Comparison of ENCODE assay signal across 8 cellular contexts in genomic region chrX:57592159-57592893, GRCh38. TPM values are rescaled to one million over a fixed set of nuclear protein-coding genes. Genes with fewer than 3 reads are reported as not detected.
A peak's percentile ranks its signal among the peaks of the same experiment; 100 is the strongest.
DNase-seq lines count a peak whose midpoint lies in the region; ATAC-seq and TF ChIP-seq lines count a peak whose summit lies in the region.
"Not testable (repeated sequence)": the region's sequence is repeated elsewhere in the genome, so short reads cannot be mapped to it uniquely, and the experiment has no call there.

No MANE protein-coding gene starts in this region.

- H3K4me1 ChIP-seq in endodermal cell (ENCODE audit: control insufficient read depth, insufficient read depth, low read length); liver (ENCODE audit: control insufficient read depth in 4 of 4, insufficient read depth in 4 of 4, low read length in 3 of 4): not testable (repeated sequence)

- H3K4me3 Mint-ChIP-seq in CD14-positive monocyte (peak overlapping the region; percentile 50 to 70), endodermal cell (peak overlapping the region; percentile 61)

- H3K36me3 ChIP-seq in endodermal cell (ENCODE audit: control insufficient read depth, insufficient read depth, low read length); liver (ENCODE audit: control insufficient read depth in 4 of 4, insufficient read depth in 3 of 4, low read depth in 1 of 4, low read length in 3 of 4): not testable (repeated sequence)

- peak overlapping the region; percentile 34 for H3K9ac ChIP-seq in endodermal cell (ENCODE audit: extremely low read depth, low read length, poor library complexity, severe bottlenecking)
- peak overlapping the region; percentile 36 to 38 for H3K9ac ChIP-seq in liver (ENCODE audit: low read depth in 1 of 2, low read length in 2 of 2)

- not testable (repeated sequence) for H3K36me3 Mint-ChIP-seq in CD14-positive monocyte; endodermal cell (ENCODE audit: low read depth)

- not testable (repeated sequence) for H3K27me3 Mint-ChIP-seq in CD14-positive monocyte (ENCODE audit: low read depth in 3 of 3); endodermal cell (ENCODE audit: insufficient read depth)

- peak; percentile 75 for ATAC-seq in GM19438 (IDR thresholded peaks at IDR 0.05; ENCODE audit: low read depth, unreplicated experiment)
- ATAC-seq in HG03097 (IDR thresholded peaks at IDR 0.05; ENCODE audit: low FRiP score, unreplicated experiment), result peak; percentile 67

- peak overlapping the region in 5 of 7 donors; percentile 71 to 79 (median 75) for H3K27ac Mint-ChIP-seq in CD14-positive monocyte
- H3K27ac Mint-ChIP-seq in endodermal cell, result not testable (repeated sequence)

- H3K27me3 ChIP-seq in endodermal cell (ENCODE audit: control insufficient read depth, insufficient read depth, low read length, poor library complexity, severe bottlenecking); liver (ENCODE audit: control insufficient read depth in 4 of 4, insufficient read depth in 4 of 4, low read length in 3 of 4): not testable (repeated sequence)

- peak overlapping the region; percentile 68 for H3K27ac ChIP-seq in endodermal cell (ENCODE audit: low read depth, low read length)
- H3K27ac ChIP-seq in liver (ENCODE audit: low read depth in 1 of 2, low read length in 2 of 2), result peak overlapping the region; percentile 60 to 73
- H3K27ac ChIP-seq in skin epidermis, result peak overlapping the region in 20 of 21 experiments; percentile 75 to 99 (median 91)

- H3K4me3 ChIP-seq in endodermal cell (ENCODE audit: low read length) (peak overlapping the region; percentile 69), liver (ENCODE audit: low read depth in 1 of 3, low read length in 3 of 3) (peak overlapping the region; percentile 32 to 71 (median 65)), skin epidermis (peak overlapping the region; percentile 42 to 60 (median 58))

- WGBS in endodermal cell (ENCODE audit: insufficient coverage in 1 of 2, insufficient read length in 1 of 2), 2 experiments, result 1% methylated on average over 42 of the region's 84 CpGs; no CpG with 5 or more reads in 1 of the 2 experiments
- under 1% methylated on average over 74 of the region's 84 CpGs for WGBS in liver

- not testable (repeated sequence) for TF ChIP-seq CTCF in CD14-positive monocyte (IDR thresholded peaks at IDR 0.05); endodermal cell (conservative IDR thresholded peaks at IDR 0.05); liver (IDR thresholded peaks at IDR 0.05; ENCODE audit: low read depth, low read length, missing input control)

- H3K9me3 ChIP-seq in endodermal cell (ENCODE audit: control insufficient read depth, low read length); liver (ENCODE audit: control insufficient read depth in 4 of 4, low read length in 3 of 4): not testable (repeated sequence)

- not testable (repeated sequence) for H3K9me3 Mint-ChIP-seq in CD14-positive monocyte
- H3K9me3 Mint-ChIP-seq in endodermal cell, result peaks cover 31% of the 10 kb centered on the region

- not testable (repeated sequence) for DNase-seq in CD14-positive monocyte (ENCODE audit: low spot score)
- DNase-seq in NCI-H748 (lab: John Stamatoyannopoulos, UW; ENCODE audit: unreplicated experiment) (peak; percentile 48), activated T-cell treated with anti-CD3 and anti-CD28 coated beads for 48 hours (ENCODE audit: low read depth) (peak; percentile 13), endodermal cell (peak; percentile 74)

- intact Hi-C loops in CD14-positive monocyte (cut with micrococcal nuclease), result loop anchor here in 1 of 2 donors (10.0 kb wide), 1 partner anchor 322 kb away; the partner anchor contains the start of gene ZXDA

- H3K4me1 Mint-ChIP-seq in CD14-positive monocyte, result peaks cover 35% of the 10 kb centered on the region
- H3K4me1 Mint-ChIP-seq in endodermal cell, result peaks cover 24% of the 10 kb centered on the region

- TF ChIP-seq RAD21 in liver (IDR thresholded peaks at IDR 0.05), result not testable (repeated sequence)

RNA-seq across cellular contexts. Expression of gene ZXDB, which starts 0.5 kb away (rescaled TPM):
- 1 to 10 TPM in 1 of 2 donors, under 1 TPM in 1; 0.96 to 1.4 TPM for polyA plus RNA-seq in CD14-positive monocyte
- 1 to 10 TPM; 7.5 to 8.5 TPM for total RNA-seq in endodermal cell
- 7.1 TPM for polyA plus RNA-seq in endodermal cell (2013, experiment 1 of 2)
- 6.5 TPM for polyA plus RNA-seq in endodermal cell (2013, experiment 2 of 2)
- 10 to 100 TPM in 1 of 2 donors, 1 to 10 TPM in 1; 3.6 to 11.0 TPM for total RNA-seq in liver
- 1 to 10 TPM; 2.4 to 3.7 TPM for polyA plus RNA-seq in liver
